Comparison of ENCODE assay signal across 27 cellular contexts in the genomic region with DNA sequence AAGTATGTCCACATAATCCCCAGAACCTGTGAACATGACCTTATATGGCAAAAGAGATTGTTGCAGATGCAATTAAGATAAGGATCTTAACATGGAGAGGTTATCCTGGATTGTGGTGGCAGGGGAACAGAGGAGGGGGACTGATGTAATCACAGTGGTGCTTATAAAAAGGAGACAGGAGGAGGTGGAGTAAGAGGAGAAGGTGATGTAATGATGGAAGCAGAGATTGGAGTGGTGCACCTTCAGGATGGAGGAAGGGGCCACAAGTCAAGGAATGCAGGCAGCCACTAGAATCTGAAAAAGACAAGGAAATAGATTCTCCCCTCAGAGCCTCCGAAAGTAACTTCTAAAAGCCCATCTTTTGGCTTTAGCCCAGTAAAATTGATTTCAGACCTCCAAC.
"Had no signal": no experiment of that assay in that cellular context is flagged by ENCODE, and none has a peak within 500 bp of the region (broad histone marks: within the 10 kb centered on the region; RNA-seq: fewer than 3 reads in every experiment).

No MANE protein-coding gene starts in this region.

- H3K27ac ChIP-seq: stomach, suprapubic skin, testis, thoracic aorta, thyroid gland, tibial artery, tibial nerve, transverse colon, upper lobe of left lung, upper lobe of right lung, uterus, vagina had no signal

- H3K36me3 ChIP-seq: stomach, suprapubic skin, thoracic aorta, thyroid gland, tibial artery, tibial nerve, transverse colon, upper lobe of left lung, upper lobe of right lung, uterus, vagina had no signal

- FAIRE-seq: urothelium cell line had no signal

- DNase-seq: stimulated activated CD4-positive, alpha-beta T cell treated with anti-CD3 and anti-CD28 coated beads, Interleukin-2, amount 100 ng/mL, for 48 hours; stimulated activated CD4-positive, alpha-beta T cell treated with anti-CD3 and anti-CD28 coated beads, Interleukin-4, amount 100 ng/mL, for 1 hour; stimulated activated CD4-positive, alpha-beta T cell treated with anti-CD3 and anti-CD28 coated beads, Interleukin-4, amount 100 ng/mL, for 24 hours; stimulated activated CD4-positive, alpha-beta T cell treated with anti-CD3 and anti-CD28 coated beads, Interleukin-4, amount 100 ng/mL, for 4 hours; stimulated activated CD8-positive, alpha-beta memory T cell treated with anti-CD3 and anti-CD28 coated beads, Interleukin-4, amount 100 ng/mL, for 48 hours; stimulated activated naive B cell treated with anti-CD40 and anti-IgM and Interleukin-4, amounts not matched to agents 10 μg/mL and 1 μg/mL and 100 μg/mL, for 72 hours; stimulated activated naive CD4-positive, alpha-beta T cell; stimulated activated naive CD4-positive, alpha-beta T cell treated with Interleukin-2 at 50 U/mL for 16 hours; stimulated activated naive CD8-positive, alpha-beta T cell treated with anti-CD3 and anti-CD28 coated beads, Interleukin-15, amount 100 ng/mL, for 72 hours; stimulated activated naive CD8-positive, alpha-beta T cell treated with anti-CD3 and anti-CD28 coated beads, Interleukin-15, Interleukin-2, amounts not matched to agents 100 U/mL and 50 U/mL, for 24 hours; stomach; substantia nigra; testis; thyroid gland; tibial artery; transverse colon; trophoblast cell; upper lobe of left lung; upper lobe of right lung; uterus had no signal

- H3K4me1 ChIP-seq: suprapubic skin, testis, tibial nerve, transverse colon, upper lobe of left lung, upper lobe of right lung, uterus, vagina had no signal

- ATAC-seq: stimulated activated effector memory CD8-positive, alpha-beta T cell treated with anti-CD3 and anti-CD28 coated beads, Interleukin-12 subunit alpha, Interleukin-12 subunit beta, amount 100 ng/mL, for 72 hours; stimulated activated memory B cell treated with anti-CD40 and anti-IgM and Interleukin-4, amounts not matched to agents 10 μg/mL and 1 μg/mL and 100 μg/mL, for 72 hours; stimulated activated naive B cell treated with anti-CD40 and anti-IgM and Interleukin-4, amounts not matched to agents 10 μg/mL and 1 μg/mL and 100 μg/mL, for 72 hours; stimulated activated naive CD8-positive, alpha-beta T cell treated with anti-CD3 and anti-CD28 coated beads, Interleukin-15, amount 100 ng/mL, for 72 hours; stimulated activated naive CD8-positive, alpha-beta T cell treated with anti-CD3 and anti-CD28 coated beads, Interleukin-15, Interleukin-2, amounts not matched to agents 100 U/mL and 50 U/mL, for 24 hours; upper lobe of right lung had no signal

- H3K4me3 ChIP-seq: stomach, suprapubic skin, testis, thoracic aorta, thyroid gland, tibial artery, tibial nerve, transverse colon, upper lobe of left lung, upper lobe of right lung, uterus, vagina had no signal

- H3K9me3 ChIP-seq: suprapubic skin, testis, thoracic aorta, thyroid gland, tibial nerve, transverse colon, upper lobe of left lung, upper lobe of right lung, uterus, vagina had no signal
